ENCODE assay signal across 1 cellular context in the genomic region with DNA sequence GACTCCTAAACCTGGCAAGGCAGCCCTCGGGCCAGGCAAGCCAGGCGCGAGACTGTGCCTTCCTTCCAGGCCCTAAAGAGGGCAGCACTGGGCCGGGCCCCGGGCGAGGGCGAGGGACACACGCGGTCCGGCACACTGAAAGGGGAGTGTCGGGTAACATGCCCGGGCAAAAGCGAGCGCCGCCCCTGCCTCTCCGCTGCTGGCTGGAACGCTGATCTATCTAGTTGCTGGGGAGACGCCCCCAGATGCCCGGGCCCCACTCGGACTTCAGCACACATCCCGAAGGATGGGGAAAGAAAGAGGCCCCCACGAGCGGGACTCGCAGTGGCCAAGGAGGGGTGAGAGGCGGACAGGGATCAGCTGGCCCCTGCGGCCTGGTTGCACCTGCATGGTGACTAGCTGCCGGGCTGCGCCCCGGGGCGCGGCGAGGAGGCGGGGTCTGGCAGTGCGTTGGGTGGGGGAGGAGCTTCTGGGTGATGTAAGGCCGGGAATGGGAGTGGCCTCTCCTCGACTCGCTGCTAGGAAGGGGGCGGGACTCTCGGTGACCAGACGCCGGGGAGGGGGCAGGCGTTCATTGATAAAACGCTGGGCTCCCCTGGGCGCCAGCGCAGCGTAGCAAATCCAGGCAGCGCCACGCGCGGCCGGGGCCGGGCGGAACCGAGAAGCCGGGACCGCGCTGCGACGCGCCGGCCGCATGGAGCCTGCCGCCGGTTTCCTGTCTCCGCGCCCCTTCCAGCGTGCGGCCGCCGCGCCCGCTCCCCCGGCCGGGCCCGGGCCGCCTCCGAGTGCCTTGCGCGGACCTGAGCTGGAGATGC.
A peak's percentile ranks its signal among the peaks of the same experiment; 100 is the strongest.
TF ChIP-seq lines count a peak whose summit lies in the region.

A gene (plus strand): TSS at position 608 of the 815 bp plus-strand sequence. CDS start 87 bp downstream, at position 695.

TF ChIP-seq in GM12878, 131 proteins besides CTCF, POLR2A, EP300 and RAD21 (continued from another document):
- TF ChIP-seq, protein P1, sequence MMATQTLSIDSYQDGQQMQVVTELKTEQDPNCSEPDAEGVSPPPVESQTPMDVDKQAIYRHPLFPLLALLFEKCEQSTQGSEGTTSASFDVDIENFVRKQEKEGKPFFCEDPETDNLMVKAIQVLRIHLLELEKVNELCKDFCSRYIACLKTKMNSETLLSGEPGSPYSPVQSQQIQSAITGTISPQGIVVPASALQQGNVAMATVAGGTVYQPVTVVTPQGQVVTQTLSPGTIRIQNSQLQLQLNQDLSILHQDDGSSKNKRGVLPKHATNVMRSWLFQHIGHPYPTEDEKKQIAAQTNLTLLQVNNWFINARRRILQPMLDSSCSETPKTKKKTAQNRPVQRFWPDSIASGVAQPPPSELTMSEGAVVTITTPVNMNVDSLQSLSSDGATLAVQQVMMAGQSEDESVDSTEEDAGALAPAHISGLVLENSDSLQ (IDR thresholded peaks at IDR 0.05) = peak; percentile 91
- TF ChIP-seq CBFB (IDR thresholded peaks at IDR 0.05; ENCODE audit: low read depth) (peak; percentile 73; the same call in 1 of the 2 replicates), ZBED1 (IDR thresholded peaks at IDR 0.05; ENCODE audit: borderline replicate concordance) (no peak), PAX5 (IDR thresholded peaks at IDR 0.05; ENCODE audit: borderline replicate concordance, low read depth, low read length) (0 out of 2 replicates have a peak, but pooled peaks have one; percentile 23), STAT3 (IDR thresholded peaks at IDR 0.05; ENCODE audit: low read depth, low read length) (no peak), CBX5 (IDR thresholded peaks at IDR 0.05; ENCODE audit: low read depth) (no peak), TAF1 (IDR thresholded peaks at IDR 0.05; ENCODE audit: borderline replicate concordance, low read depth, low read length) (peak; percentile 63; the same call in 1 of the 2 replicates), SMARCA5 (IDR thresholded peaks at IDR 0.05) (peak; percentile 95), SRF (IDR thresholded peaks at IDR 0.05; ENCODE audit: low read depth in 2 of 2, low read length in 2 of 2) (peak in 1 of 2 experiments; percentile 24; a peak in 1 of 4 replicates), SUPT20H (IDR thresholded peaks at IDR 0.05; ENCODE audit: borderline replicate concordance, control insufficient read depth, low read depth, low read length) (no peak), HDAC2 (IDR thresholded peaks at IDR 0.05) (no peak), STAT1 (conservative IDR thresholded peaks at IDR 0.05) (no peak), SIX5 (IDR thresholded peaks at IDR 0.05; ENCODE audit: low read depth, low read length, severe bottlenecking) (peak; percentile 14), SIN3A (IDR thresholded peaks at IDR 0.05; ENCODE audit: low read depth, low read length) (peak; percentile 79; the same call in 1 of the 2 replicates), MTA2 (IDR thresholded peaks at IDR 0.05; ENCODE audit: low read depth) (no peak), GABPA (IDR thresholded peaks at IDR 0.05; ENCODE audit: low read depth) (no peak), BRCA1 (IDR thresholded peaks at IDR 0.05; ENCODE audit: low read depth, low read length) (no peak), IKZF2 (IDR thresholded peaks at IDR 0.05) (peak; percentile 66 to 76; a peak in 3 of 4 replicates), BACH1 (IDR thresholded peaks at IDR 0.05; ENCODE audit: borderline replicate concordance) (peak; percentile 69), ZNF217 (IDR thresholded peaks at IDR 0.05) (0 out of 2 replicates have a peak, but pooled peaks have one; percentile 43), MEF2A (IDR thresholded peaks at IDR 0.05; ENCODE audit: insufficient read depth, low read depth, low read length) (no peak), SMC3 (IDR thresholded peaks at IDR 0.05; ENCODE audit: borderline replicate concordance, low read length) (peak; percentile 60; the same call in 1 of the 2 replicates), ZNF384 (IDR thresholded peaks at IDR 0.05; ENCODE audit: borderline replicate concordance, low read depth, low read length) (no peak), CHD1 (IDR thresholded peaks at IDR 0.05; ENCODE audit: low read depth, low read length) (no peak), PAX8 (IDR thresholded peaks at IDR 0.05) (no peak), TCF7 (IDR thresholded peaks at IDR 0.05; ENCODE audit: borderline replicate concordance) (no peak), ETV6 (conservative IDR thresholded peaks at IDR 0.05 in 1 of 2, IDR thresholded peaks at IDR 0.05 in 1 of 2; ENCODE audit: borderline replicate concordance in 1 of 2, low read depth in 1 of 2) (no peak), LARP7 (IDR thresholded peaks at IDR 0.05) (peak; percentile 94; the same call in 1 of the 2 replicates)
- TF ChIP-seq, protein P2, sequence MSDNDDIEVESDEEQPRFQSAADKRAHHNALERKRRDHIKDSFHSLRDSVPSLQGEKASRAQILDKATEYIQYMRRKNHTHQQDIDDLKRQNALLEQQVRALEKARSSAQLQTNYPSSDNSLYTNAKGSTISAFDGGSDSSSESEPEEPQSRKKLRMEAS (IDR thresholded peaks at IDR 0.05; ENCODE audit: low read depth, low read length) = peak; percentile 88
- TF ChIP-seq, protein P3, sequence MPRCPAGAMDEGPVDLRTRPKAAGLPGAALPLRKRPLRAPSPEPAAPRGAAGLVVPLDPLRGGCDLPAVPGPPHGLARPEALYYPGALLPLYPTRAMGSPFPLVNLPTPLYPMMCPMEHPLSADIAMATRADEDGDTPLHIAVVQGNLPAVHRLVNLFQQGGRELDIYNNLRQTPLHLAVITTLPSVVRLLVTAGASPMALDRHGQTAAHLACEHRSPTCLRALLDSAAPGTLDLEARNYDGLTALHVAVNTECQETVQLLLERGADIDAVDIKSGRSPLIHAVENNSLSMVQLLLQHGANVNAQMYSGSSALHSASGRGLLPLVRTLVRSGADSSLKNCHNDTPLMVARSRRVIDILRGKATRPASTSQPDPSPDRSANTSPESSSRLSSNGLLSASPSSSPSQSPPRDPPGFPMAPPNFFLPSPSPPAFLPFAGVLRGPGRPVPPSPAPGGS (IDR thresholded peaks at IDR 0.05; ENCODE audit: borderline replicate concordance, insufficient read depth, low read depth, low read length, poor library complexity, severe bottlenecking) = peak; percentile 44
- TF ChIP-seq, protein P4, sequence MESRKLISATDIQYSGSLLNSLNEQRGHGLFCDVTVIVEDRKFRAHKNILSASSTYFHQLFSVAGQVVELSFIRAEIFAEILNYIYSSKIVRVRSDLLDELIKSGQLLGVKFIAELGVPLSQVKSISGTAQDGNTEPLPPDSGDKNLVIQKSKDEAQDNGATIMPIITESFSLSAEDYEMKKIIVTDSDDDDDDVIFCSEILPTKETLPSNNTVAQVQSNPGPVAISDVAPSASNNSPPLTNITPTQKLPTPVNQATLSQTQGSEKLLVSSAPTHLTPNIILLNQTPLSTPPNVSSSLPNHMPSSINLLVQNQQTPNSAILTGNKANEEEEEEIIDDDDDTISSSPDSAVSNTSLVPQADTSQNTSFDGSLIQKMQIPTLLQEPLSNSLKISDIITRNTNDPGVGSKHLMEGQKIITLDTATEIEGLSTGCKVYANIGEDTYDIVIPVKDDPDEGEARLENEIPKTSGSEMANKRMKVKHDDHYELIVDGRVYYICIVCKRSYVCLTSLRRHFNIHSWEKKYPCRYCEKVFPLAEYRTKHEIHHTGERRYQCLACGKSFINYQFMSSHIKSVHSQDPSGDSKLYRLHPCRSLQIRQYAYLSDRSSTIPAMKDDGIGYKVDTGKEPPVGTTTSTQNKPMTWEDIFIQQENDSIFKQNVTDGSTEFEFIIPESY (IDR thresholded peaks at IDR 0.05) = no peak
- TF ChIP-seq, protein P5, sequence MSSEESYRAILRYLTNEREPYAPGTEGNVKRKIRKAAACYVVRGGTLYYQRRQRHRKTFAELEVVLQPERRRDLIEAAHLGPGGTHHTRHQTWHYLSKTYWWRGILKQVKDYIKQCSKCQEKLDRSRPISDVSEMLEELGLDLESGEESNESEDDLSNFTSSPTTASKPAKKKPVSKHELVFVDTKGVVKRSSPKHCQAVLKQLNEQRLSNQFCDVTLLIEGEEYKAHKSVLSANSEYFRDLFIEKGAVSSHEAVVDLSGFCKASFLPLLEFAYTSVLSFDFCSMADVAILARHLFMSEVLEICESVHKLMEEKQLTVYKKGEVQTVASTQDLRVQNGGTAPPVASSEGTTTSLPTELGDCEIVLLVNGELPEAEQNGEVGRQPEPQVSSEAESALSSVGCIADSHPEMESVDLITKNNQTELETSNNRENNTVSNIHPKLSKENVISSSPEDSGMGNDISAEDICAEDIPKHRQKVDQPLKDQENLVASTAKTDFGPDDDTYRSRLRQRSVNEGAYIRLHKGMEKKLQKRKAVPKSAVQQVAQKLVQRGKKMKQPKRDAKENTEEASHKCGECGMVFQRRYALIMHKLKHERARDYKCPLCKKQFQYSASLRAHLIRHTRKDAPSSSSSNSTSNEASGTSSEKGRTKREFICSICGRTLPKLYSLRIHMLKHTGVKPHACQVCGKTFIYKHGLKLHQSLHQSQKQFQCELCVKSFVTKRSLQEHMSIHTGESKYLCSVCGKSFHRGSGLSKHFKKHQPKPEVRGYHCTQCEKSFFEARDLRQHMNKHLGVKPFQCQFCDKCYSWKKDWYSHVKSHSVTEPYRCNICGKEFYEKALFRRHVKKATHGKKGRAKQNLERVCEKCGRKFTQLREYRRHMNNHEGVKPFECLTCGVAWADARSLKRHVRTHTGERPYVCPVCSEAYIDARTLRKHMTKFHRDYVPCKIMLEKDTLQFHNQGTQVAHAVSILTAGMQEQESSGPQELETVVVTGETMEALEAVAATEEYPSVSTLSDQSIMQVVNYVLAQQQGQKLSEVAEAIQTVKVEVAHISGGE (CRISPR knock-in tag; IDR thresholded peaks at IDR 0.05) = peak; percentile 39; the same call in 1 of the 2 replicates
- TF ChIP-seq, protein P6, sequence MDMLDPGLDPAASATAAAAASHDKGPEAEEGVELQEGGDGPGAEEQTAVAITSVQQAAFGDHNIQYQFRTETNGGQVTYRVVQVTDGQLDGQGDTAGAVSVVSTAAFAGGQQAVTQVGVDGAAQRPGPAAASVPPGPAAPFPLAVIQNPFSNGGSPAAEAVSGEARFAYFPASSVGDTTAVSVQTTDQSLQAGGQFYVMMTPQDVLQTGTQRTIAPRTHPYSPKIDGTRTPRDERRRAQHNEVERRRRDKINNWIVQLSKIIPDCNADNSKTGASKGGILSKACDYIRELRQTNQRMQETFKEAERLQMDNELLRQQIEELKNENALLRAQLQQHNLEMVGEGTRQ (IDR thresholded peaks at IDR 0.05; ENCODE audit: borderline replicate concordance, low read depth, low read length) = no peak
- TF ChIP-seq, protein P7, sequence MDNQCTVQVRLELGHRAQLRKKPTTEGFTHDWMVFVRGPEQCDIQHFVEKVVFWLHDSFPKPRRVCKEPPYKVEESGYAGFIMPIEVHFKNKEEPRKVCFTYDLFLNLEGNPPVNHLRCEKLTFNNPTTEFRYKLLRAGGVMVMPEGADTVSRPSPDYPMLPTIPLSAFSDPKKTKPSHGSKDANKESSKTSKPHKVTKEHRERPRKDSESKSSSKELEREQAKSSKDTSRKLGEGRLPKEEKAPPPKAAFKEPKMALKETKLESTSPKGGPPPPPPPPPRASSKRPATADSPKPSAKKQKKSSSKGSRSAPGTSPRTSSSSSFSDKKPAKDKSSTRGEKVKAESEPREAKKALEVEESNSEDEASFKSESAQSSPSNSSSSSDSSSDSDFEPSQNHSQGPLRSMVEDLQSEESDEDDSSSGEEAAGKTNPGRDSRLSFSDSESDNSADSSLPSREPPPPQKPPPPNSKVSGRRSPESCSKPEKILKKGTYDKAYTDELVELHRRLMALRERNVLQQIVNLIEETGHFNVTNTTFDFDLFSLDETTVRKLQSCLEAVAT (IDR thresholded peaks at IDR 0.05) = no peak
- TF ChIP-seq, protein P8, sequence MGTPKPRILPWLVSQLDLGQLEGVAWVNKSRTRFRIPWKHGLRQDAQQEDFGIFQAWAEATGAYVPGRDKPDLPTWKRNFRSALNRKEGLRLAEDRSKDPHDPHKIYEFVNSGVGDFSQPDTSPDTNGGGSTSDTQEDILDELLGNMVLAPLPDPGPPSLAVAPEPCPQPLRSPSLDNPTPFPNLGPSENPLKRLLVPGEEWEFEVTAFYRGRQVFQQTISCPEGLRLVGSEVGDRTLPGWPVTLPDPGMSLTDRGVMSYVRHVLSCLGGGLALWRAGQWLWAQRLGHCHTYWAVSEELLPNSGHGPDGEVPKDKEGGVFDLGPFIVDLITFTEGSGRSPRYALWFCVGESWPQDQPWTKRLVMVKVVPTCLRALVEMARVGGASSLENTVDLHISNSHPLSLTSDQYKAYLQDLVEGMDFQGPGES (IDR thresholded peaks at IDR 0.05) = no peak
TF ChIP-seq in GM12878: peak in this region for 46.
